1 cellular context compared by ENCODE assay signal in the genomic region with DNA sequence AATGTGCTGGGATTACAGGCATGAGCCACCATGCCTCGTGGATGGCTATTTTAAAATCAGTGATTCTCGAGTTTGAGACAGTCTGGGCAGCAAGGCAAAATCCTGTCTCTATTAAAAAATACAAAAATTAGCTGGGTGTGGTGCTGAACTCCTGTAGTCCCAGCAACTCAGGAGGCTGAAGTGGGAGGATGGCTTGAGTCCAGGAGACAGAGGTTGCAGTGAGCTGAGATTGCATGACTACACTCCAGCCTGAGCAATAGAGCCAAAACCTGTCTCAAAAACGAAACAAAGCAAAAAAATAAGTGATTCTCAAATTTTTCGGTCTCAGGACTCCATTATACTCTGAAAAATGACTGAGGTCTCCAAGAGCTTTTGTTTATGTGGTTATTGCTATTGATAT.
TF ChIP-seq lines count a peak whose summit lies in the region.

No MANE protein-coding gene starts in this region.

TF ChIP-seq in H1, 55 proteins besides CTCF, POLR2A, EP300 and RAD21 (continued from another document):
- no peak for TF ChIP-seq SIX5 (IDR thresholded peaks at IDR 0.05; ENCODE audit: low read depth, low read length)
- TF ChIP-seq CBX8 (IDR thresholded peaks at IDR 0.05; ENCODE audit: borderline replicate concordance, low read depth, low read length), result no peak
- TF ChIP-seq, protein P1, sequence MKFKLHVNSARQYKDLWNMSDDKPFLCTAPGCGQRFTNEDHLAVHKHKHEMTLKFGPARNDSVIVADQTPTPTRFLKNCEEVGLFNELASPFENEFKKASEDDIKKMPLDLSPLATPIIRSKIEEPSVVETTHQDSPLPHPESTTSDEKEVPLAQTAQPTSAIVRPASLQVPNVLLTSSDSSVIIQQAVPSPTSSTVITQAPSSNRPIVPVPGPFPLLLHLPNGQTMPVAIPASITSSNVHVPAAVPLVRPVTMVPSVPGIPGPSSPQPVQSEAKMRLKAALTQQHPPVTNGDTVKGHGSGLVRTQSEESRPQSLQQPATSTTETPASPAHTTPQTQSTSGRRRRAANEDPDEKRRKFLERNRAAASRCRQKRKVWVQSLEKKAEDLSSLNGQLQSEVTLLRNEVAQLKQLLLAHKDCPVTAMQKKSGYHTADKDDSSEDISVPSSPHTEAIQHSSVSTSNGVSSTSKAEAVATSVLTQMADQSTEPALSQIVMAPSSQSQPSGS (IDR thresholded peaks at IDR 0.05; ENCODE audit: low read length), result no peak
- no peak for TF ChIP-seq CTBP2 (IDR thresholded peaks at IDR 0.05; ENCODE audit: borderline replicate concordance, insufficient read depth, insufficient read length, low read length)
- TF ChIP-seq, protein P2, sequence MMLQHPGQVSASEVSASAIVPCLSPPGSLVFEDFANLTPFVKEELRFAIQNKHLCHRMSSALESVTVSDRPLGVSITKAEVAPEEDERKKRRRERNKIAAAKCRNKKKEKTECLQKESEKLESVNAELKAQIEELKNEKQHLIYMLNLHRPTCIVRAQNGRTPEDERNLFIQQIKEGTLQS (IDR thresholded peaks at IDR 0.05; ENCODE audit: insufficient read depth, low read depth, low read length), result no peak
- TF ChIP-seq RBBP5 (IDR thresholded peaks at IDR 0.05; ENCODE audit: borderline replicate concordance, low read depth, low read length), result no peak
